Comparison of ENCODE assay signal across 9 cellular contexts in genomic region chr1:54823670-54824069, GRCh38. TPM values are rescaled to one million over a fixed set of nuclear protein-coding genes. Genes with fewer than 3 reads are reported as not detected.
"Had no signal": no experiment of that assay in that cellular context is flagged by ENCODE, and none has a peak within 500 bp of the region (broad histone marks: within the 10 kb centered on the region; RNA-seq: fewer than 3 reads in every experiment).

No MANE protein-coding gene starts in this region.

- H3K36me3 ChIP-seq: HAP-1 had no signal

- H2AFZ ChIP-seq: GM23248 had no signal

- ATAC-seq: HCT116 had no signal

- H3K4me1 ChIP-seq: HAP-1 had no signal

- DNase-seq: GM23248, GOT3, H7, KG1 had no signal

- H3K4me3 ChIP-seq: GM23248, HAP-1 had no signal

- H3K9ac ChIP-seq: GM23248 had no signal

- H3K9me3 ChIP-seq: HAP-1 had no signal

- H3K27ac ChIP-seq: GM23248, HL-60 had no signal

RNA-seq across cellular contexts. Expression of gene TTC22, which starts 22.5 kb away (rescaled TPM):
- total RNA-seq: GM23248, H4, HT1080 had no signal
- polyA plus RNA-seq: GM23248 had no signal
